1 cellular context compared by ENCODE assay signal in genomic region chr1:150293433-150294253, GRCh38.
TF ChIP-seq lines count a peak whose summit lies in the region.

Gene MRPS21, plus strand, starts transcription at chr1:150293861. Its CDS starts 506 bp downstream, at chr1:150294367.

TF ChIP-seq in HepG2, 621 proteins besides CTCF, POLR2A, EP300 and RAD21 (continued from another document):
- TF ChIP-seq ZHX2 (IDR thresholded peaks at IDR 0.05; ENCODE audit: low read depth) (peak; percentile 66), ZHX2 (CRISPR knock-in tag; IDR thresholded peaks at IDR 0.05; ENCODE audit: borderline replicate concordance) (no peak), THRA (CRISPR knock-in tag; IDR thresholded peaks at IDR 0.05; ENCODE audit: borderline replicate concordance) (peak; percentile 21; the same call in 1 of the 2 replicates), EHMT2 (IDR thresholded peaks at IDR 0.05; ENCODE audit: borderline replicate concordance, low read depth, low read length) (no peak), EEA1 (CRISPR knock-in tag; IDR thresholded peaks at IDR 0.05; ENCODE audit: borderline replicate concordance) (no peak), ZNF746 (CRISPR knock-in tag; IDR thresholded peaks at IDR 0.05) (no peak), ZMYM4 (CRISPR knock-in tag; IDR thresholded peaks at IDR 0.05) (peak; percentile 83), ZNF510 (CRISPR knock-in tag; IDR thresholded peaks at IDR 0.05; ENCODE audit: low read depth) (no peak), ZBTB25 (CRISPR knock-in tag; IDR thresholded peaks at IDR 0.05) (0 out of 2 replicates have a peak, but pooled peaks have one; percentile 34), TIGD3 (CRISPR knock-in tag; IDR thresholded peaks at IDR 0.05; ENCODE audit: borderline replicate concordance) (no peak), AHDC1 (CRISPR knock-in tag; IDR thresholded peaks at IDR 0.05; ENCODE audit: borderline replicate concordance) (peak; percentile 76; the same call in 1 of the 2 replicates), HINFP (CRISPR knock-in tag; IDR thresholded peaks at IDR 0.05; ENCODE audit: low read depth) (peak; percentile 42; the same call in 1 of the 2 replicates), ZNF34 (CRISPR knock-in tag; IDR thresholded peaks at IDR 0.05; ENCODE audit: borderline replicate concordance) (no peak), ETV6 (CRISPR knock-in tag; conservative IDR thresholded peaks at IDR 0.05) (no peak), KMT2A (CRISPR knock-in tag; IDR thresholded peaks at IDR 0.05) (peak; percentile 95), MTA1 (CRISPR knock-in tag; IDR thresholded peaks at IDR 0.05; ENCODE audit: borderline replicate concordance) (no peak), MYC (CRISPR knock-in tag; IDR thresholded peaks at IDR 0.05; ENCODE audit: borderline replicate concordance) (peak; percentile 91), ZNF225 (CRISPR knock-in tag; IDR thresholded peaks at IDR 0.05) (0 out of 2 replicates have a peak, but pooled peaks have one; percentile 75)
